In genomic region chr17:57285681-57286080, GRCh38 we compare ENCODE assay signal across 9 cellular contexts. TPM values are rescaled to one million over a fixed set of nuclear protein-coding genes. Genes with fewer than 3 reads are reported as not detected.
A peak's percentile ranks its signal among the peaks of the same experiment; 100 is the strongest.
DNase-seq lines count a peak whose midpoint lies in the region; ATAC-seq and TF ChIP-seq lines count a peak whose summit lies in the region.
"Had no signal": no experiment of that assay in that cellular context is flagged by ENCODE, and none has a peak within 500 bp of the region (broad histone marks: within the 10 kb centered on the region; RNA-seq: fewer than 3 reads in every experiment).

No MANE protein-coding gene starts in this region.

- H3K27ac ChIP-seq in CD8-positive, alpha-beta memory T cell (ENCODE audit: low read depth, low read length): peak overlapping the region; percentile 21
- H3K27ac ChIP-seq: sigmoid colon had no signal

- peak overlapping the region in 1 of 7 donors; percentile 71 for H3K4me3 Mint-ChIP-seq in CD8-positive, alpha-beta memory T cell
- H3K4me3 Mint-ChIP-seq in activated naive CD8-positive, alpha-beta T cell treated with anti-CD3 and anti-CD28 coated beads, Interleukin-2, amount 50 U/mL, for 24 hours: peak overlapping the region; percentile 71
- peak overlapping the region in 1 of 3 experiments; percentile 33 for H3K4me3 Mint-ChIP-seq in nephron

- no peaks in the 10 kb centered on the region for H3K9me3 ChIP-seq in CD8-positive, alpha-beta memory T cell (ENCODE audit: low read length)
- H3K9me3 ChIP-seq: sigmoid colon had no signal

- TF ChIP-seq CTCF in nephron (IDR thresholded peaks at IDR 0.05; ENCODE audit: unreplicated experiment in 3 of 3) (no peak), foreskin fibroblast (IDR thresholded peaks at IDR 0.05; ENCODE audit: low read depth, low read length) (no peak)

- no peak for DNase-seq in CD8-positive, alpha-beta memory T cell
- no peak for DNase-seq in activated naive CD8-positive, alpha-beta T cell treated with anti-CD3 and anti-CD28 coated beads, Interleukin-2, amount 50 U/mL, for 24 hours
- DNase-seq in T1000 (lab: John Stamatoyannopoulos, UW): no peak
- DNase-seq in NCI-H1105 (lab: John Stamatoyannopoulos, UW): no peak
- no peak for DNase-seq in foreskin fibroblast
- DNase-seq in GM03348 (ENCODE audit: low spot score): no peak
- DNase-seq: sigmoid colon had no signal

- peaks cover 0 to 56% (median 4%) of the 10 kb centered on the region in 3 donors for H3K36me3 Mint-ChIP-seq in CD8-positive, alpha-beta memory T cell
- H3K36me3 Mint-ChIP-seq in activated naive CD8-positive, alpha-beta T cell treated with anti-CD3 and anti-CD28 coated beads, Interleukin-2, amount 50 U/mL, for 24 hours (ENCODE audit: low read depth): peaks cover 7% of the 10 kb centered on the region
- peaks cover 11% of the 10 kb centered on the region for H3K36me3 Mint-ChIP-seq in nephron (ENCODE audit: low read depth)

- peaks cover 62% of the 10 kb centered on the region for H3K4me1 ChIP-seq in CD8-positive, alpha-beta memory T cell (ENCODE audit: insufficient read depth, low read length)

- H3K9me3 Mint-ChIP-seq in CD8-positive, alpha-beta memory T cell: no peaks in the 10 kb centered on the region
- H3K9me3 Mint-ChIP-seq in activated naive CD8-positive, alpha-beta T cell treated with anti-CD3 and anti-CD28 coated beads, Interleukin-2, amount 50 U/mL, for 24 hours: no peaks in the 10 kb centered on the region
- H3K9me3 Mint-ChIP-seq in nephron: no peaks in the 10 kb centered on the region

- POLR2A ChIA-PET in CD8-positive, alpha-beta memory T cell (lab: Charles Lee): no interaction called here

- H3K36me3 ChIP-seq in CD8-positive, alpha-beta memory T cell (ENCODE audit: insufficient read depth, low read length): no peaks in the 10 kb centered on the region
- H3K36me3 ChIP-seq: sigmoid colon had no signal

- CTCF ChIA-PET in CD8-positive, alpha-beta memory T cell (lab: Charles Lee): interaction anchor here (1.6 kb wide), 1 partner anchor 43 kb away, joined by 5 read pairs; no protein-coding TSS in a partner anchor

- H3K27ac Mint-ChIP-seq in CD8-positive, alpha-beta memory T cell: peak overlapping the region in 5 of 8 donors; percentile 68 to 88 (median 77)
- H3K27ac Mint-ChIP-seq in activated naive CD8-positive, alpha-beta T cell treated with anti-CD3 and anti-CD28 coated beads, Interleukin-2, amount 50 U/mL, for 24 hours: peak overlapping the region; percentile 84
- peak overlapping the region; percentile 36 to 74 (median 44) for H3K27ac Mint-ChIP-seq in nephron

- H3K4me1 Mint-ChIP-seq in CD8-positive, alpha-beta memory T cell: peaks cover 64 to 82% (median 81%) of the 10 kb centered on the region in 3 donors
- H3K4me1 Mint-ChIP-seq in activated naive CD8-positive, alpha-beta T cell treated with anti-CD3 and anti-CD28 coated beads, Interleukin-2, amount 50 U/mL, for 24 hours: peaks cover 73% of the 10 kb centered on the region
- peaks cover 80% of the 10 kb centered on the region for H3K4me1 Mint-ChIP-seq in nephron

- H3K27me3 Mint-ChIP-seq in CD8-positive, alpha-beta memory T cell: no peaks in the 10 kb centered on the region
- no peaks in the 10 kb centered on the region for H3K27me3 Mint-ChIP-seq in activated naive CD8-positive, alpha-beta T cell treated with anti-CD3 and anti-CD28 coated beads, Interleukin-2, amount 50 U/mL, for 24 hours
- peaks cover 56% of the 10 kb centered on the region for H3K27me3 Mint-ChIP-seq in nephron (ENCODE audit: low read depth)

- peak; percentile 9 for ATAC-seq in HG02759 (IDR thresholded peaks at IDR 0.05; ENCODE audit: unreplicated experiment)
- no peak for ATAC-seq in activated naive CD8-positive, alpha-beta T cell treated with anti-CD3 and anti-CD28 coated beads, Interleukin-2, amount 50 U/mL, for 24 hours

- no peak overlapping the region for H3K4me3 ChIP-seq in CD8-positive, alpha-beta memory T cell (ENCODE audit: low read length)
- no peak overlapping the region for H3K4me3 ChIP-seq in foreskin fibroblast (ENCODE audit: low read depth in 1 of 2, low read length in 2 of 2)
- H3K4me3 ChIP-seq: sigmoid colon had no signal

- H3K27me3 ChIP-seq in CD8-positive, alpha-beta memory T cell (ENCODE audit: insufficient read depth, low read length, poor library complexity, severe bottlenecking): no peaks in the 10 kb centered on the region
- H3K27me3 ChIP-seq: sigmoid colon had no signal

RNA-seq across cellular contexts. Expression of gene MSI2, which starts 29.4 kb away (rescaled TPM):
- total RNA-seq in CD8-positive, alpha-beta memory T cell: 10 to 100 TPM; 57.1 to 58.0 TPM
- polyA plus RNA-seq in CD8-positive, alpha-beta memory T cell: 2.3 TPM
